In the genomic region with DNA sequence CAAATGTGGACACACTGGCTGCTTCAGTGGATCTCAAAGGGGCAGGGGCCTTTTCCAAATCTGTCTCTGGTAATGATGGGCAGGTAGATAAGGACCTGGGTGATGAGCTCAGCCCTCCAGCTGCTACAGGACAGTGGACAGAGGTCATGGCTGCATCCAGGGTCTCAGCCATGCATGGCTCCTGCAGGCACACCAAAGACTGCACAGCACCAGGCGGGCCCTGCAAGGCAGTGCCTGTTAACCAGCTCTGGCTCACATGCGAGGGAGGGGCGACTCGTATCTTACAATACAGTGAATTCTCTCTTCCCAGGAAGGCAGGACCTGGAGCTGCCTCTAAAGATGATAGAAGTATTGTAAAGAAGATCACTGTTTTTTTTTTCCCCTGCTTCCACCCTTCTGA, we compare ENCODE assay signal across 17 cellular contexts. TPM values are rescaled to one million over a fixed set of nuclear protein-coding genes. Genes with fewer than 3 reads are reported as not detected.
DNase-seq lines count a peak whose midpoint lies in the region; ATAC-seq and TF ChIP-seq lines count a peak whose summit lies in the region.
"Had no signal": no experiment of that assay in that cellular context is flagged by ENCODE, and none has a peak within 500 bp of the region (broad histone marks: within the 10 kb centered on the region; RNA-seq: fewer than 3 reads in every experiment).

No MANE protein-coding gene starts in this region.

- peak overlapping the region; percentile 4 for H3K27ac Mint-ChIP-seq in activated CD8-positive, alpha-beta memory T cell treated with anti-CD3 and anti-CD28 coated beads, Interleukin-2, amount 10 ng/mL, durations not matched to agents 7 days and 5 days
- H3K27ac Mint-ChIP-seq in CD4-positive, alpha-beta T cell = peak overlapping the region; percentile 76
- H3K27ac Mint-ChIP-seq in activated CD4-positive, alpha-beta memory T cell treated with anti-CD3 and anti-CD28 coated beads for 36 hours = peak overlapping the region; percentile 38

- WGBS in mesenchymal stem cell = 90% methylated on average over 2 of the region's 4 CpGs

- peaks cover 64 to 75% of the 10 kb centered on the region in 2 experiments for H3K36me3 ChIP-seq in mesenchymal stem cell (ENCODE audit: control insufficient read depth in 1 of 2, insufficient read depth in 2 of 2, low read depth in 1 of 2, low read length in 2 of 2)

- no peak overlapping the region for H3K9ac ChIP-seq in mesenchymal stem cell (ENCODE audit: low read length)

- H3K27ac ChIP-seq in CD4-positive, alpha-beta T cell (ENCODE audit: low read depth, low read length) = no peak overlapping the region
- no peak overlapping the region for H3K27ac ChIP-seq in mesenchymal stem cell (ENCODE audit: low read length, poor library complexity, severe bottlenecking)

- no peak overlapping the region for H3K4me3 Mint-ChIP-seq in activated CD8-positive, alpha-beta memory T cell treated with anti-CD3 and anti-CD28 coated beads, Interleukin-2, amount 10 ng/mL, durations not matched to agents 7 days and 5 days
- H3K4me3 Mint-ChIP-seq in CD4-positive, alpha-beta T cell = no peak overlapping the region
- H3K4me3 Mint-ChIP-seq in activated CD4-positive, alpha-beta memory T cell treated with anti-CD3 and anti-CD28 coated beads for 36 hours = no peak overlapping the region

- no peak overlapping the region for H2BK120ac ChIP-seq in mesenchymal stem cell (ENCODE audit: low read depth, low read length)

- peak overlapping the region; percentile 19 for H4K8ac ChIP-seq in mesenchymal stem cell (ENCODE audit: low read length)

- no peak for ATAC-seq in activated CD8-positive, alpha-beta memory T cell treated with anti-CD3 and anti-CD28 coated beads, Interleukin-2, amount 10 ng/mL, durations not matched to agents 7 days and 5 days
- no peak for ATAC-seq in CD4-positive, alpha-beta T cell (ENCODE audit: poor library complexity)
- ATAC-seq in HG02623 (IDR thresholded peaks at IDR 0.05; ENCODE audit: unreplicated experiment) = no peak
- ATAC-seq: PC-3 had no signal

- peaks cover 20% of the 10 kb centered on the region for H3K4me1 Mint-ChIP-seq in activated CD8-positive, alpha-beta memory T cell treated with anti-CD3 and anti-CD28 coated beads, Interleukin-2, amount 10 ng/mL, durations not matched to agents 7 days and 5 days
- peaks cover 39% of the 10 kb centered on the region for H3K4me1 Mint-ChIP-seq in CD4-positive, alpha-beta T cell (ENCODE audit: low read depth)
- peaks cover 31% of the 10 kb centered on the region for H3K4me1 Mint-ChIP-seq in activated CD4-positive, alpha-beta memory T cell treated with anti-CD3 and anti-CD28 coated beads for 36 hours (ENCODE audit: low read depth)

- no peak overlapping the region for H3K18ac ChIP-seq in mesenchymal stem cell (ENCODE audit: low read depth in 1 of 2, low read length in 2 of 2)

- H3K27me3 ChIP-seq in CD4-positive, alpha-beta T cell (ENCODE audit: control insufficient read depth, insufficient read depth, low read length) = no peaks in the 10 kb centered on the region
- H3K27me3 ChIP-seq in mesenchymal stem cell (ENCODE audit: control insufficient read depth in 1 of 2, insufficient read depth in 1 of 2, low read length in 2 of 2) = no peaks in the 10 kb centered on the region

- peak overlapping the region in 1 of 2 experiments; percentile 6 for H3K4ac ChIP-seq in mesenchymal stem cell (ENCODE audit: low read depth in 1 of 2, low read length in 2 of 2)

- H3K4me1 ChIP-seq in mesenchymal stem cell (ENCODE audit: control insufficient read depth, insufficient read depth, low read depth, low read length) = peaks cover 7% of the 10 kb centered on the region

- no peak overlapping the region for H3K14ac ChIP-seq in mesenchymal stem cell (ENCODE audit: low read length in 2 of 2)

- CTCF ChIA-PET in activated CD8-positive, alpha-beta memory T cell treated with anti-CD3 and anti-CD28 coated beads, Interleukin-2, amount 10 ng/mL, durations not matched to agents 7 days and 5 days (lab: Charles Lee) = interaction anchor here (1.3 to 3.2 kb wide), 3 partner anchors 9 to 35 kb away, joined by 3 to 12 read pairs (median 3); no protein-coding TSS in a partner anchor
- CTCF ChIA-PET in CD4-positive, alpha-beta T cell (lab: Charles Lee) = interaction anchor here (0.7 to 2.3 kb wide), 3 partner anchors 14 to 56 kb away, joined by 3 to 10 read pairs (median 8); no protein-coding TSS in a partner anchor
- CTCF ChIA-PET in activated CD4-positive, alpha-beta memory T cell treated with anti-CD3 and anti-CD28 coated beads for 36 hours (lab: Charles Lee) = interaction anchor here (0.7 to 9.8 kb wide), 2 partner anchors 31 to 59 kb away, joined by 3 to 228 read pairs; partner anchors contain the start of gene DPH3

- POLR2A ChIA-PET in CD4-positive, alpha-beta T cell (lab: Charles Lee) = interaction anchor here (0.6 to 13.4 kb wide), 8 partner anchors 9 to 246 kb away, joined by 3 to 211 read pairs (median 5); no protein-coding TSS in a partner anchor
- POLR2A ChIA-PET in activated CD4-positive, alpha-beta memory T cell treated with anti-CD3 and anti-CD28 coated beads for 36 hours (lab: Charles Lee) = interaction anchor here (1.6 kb wide), 1 partner anchor 13 kb away, joined by 3 read pairs; no protein-coding TSS in a partner anchor

- H2AK5ac ChIP-seq in mesenchymal stem cell (ENCODE audit: low read length, severe bottlenecking) = no peak overlapping the region

- no peaks in the 10 kb centered on the region for H3K9me3 Mint-ChIP-seq in activated CD8-positive, alpha-beta memory T cell treated with anti-CD3 and anti-CD28 coated beads, Interleukin-2, amount 10 ng/mL, durations not matched to agents 7 days and 5 days (ENCODE audit: low read depth)
- no peaks in the 10 kb centered on the region for H3K9me3 Mint-ChIP-seq in CD4-positive, alpha-beta T cell
- H3K9me3 Mint-ChIP-seq in activated CD4-positive, alpha-beta memory T cell treated with anti-CD3 and anti-CD28 coated beads for 36 hours = no peaks in the 10 kb centered on the region

- no peak overlapping the region for H3K4me2 ChIP-seq in mesenchymal stem cell (ENCODE audit: low read length, poor library complexity, severe bottlenecking)

- intact Hi-C loops in CD4-positive, alpha-beta T cell (cut with DNase I, micrococcal nuclease) = loop anchor here in 1 of 2 experiments (10.0 kb wide), 1 partner anchor 49 kb away; no protein-coding TSS in a partner anchor
- intact Hi-C loops in activated CD4-positive, alpha-beta memory T cell treated with anti-CD3 and anti-CD28 coated beads for 36 hours (cut with micrococcal nuclease) = no loop called here

- H2BK15ac ChIP-seq in mesenchymal stem cell (ENCODE audit: low read depth, poor library complexity, severe bottlenecking) = no peak overlapping the region

- H3K4me3 ChIP-seq in mesenchymal stem cell (ENCODE audit: insufficient read depth in 1 of 2, low read depth in 1 of 2, low read length in 2 of 2) = no peak overlapping the region

- peak overlapping the region; percentile 43 for H4K91ac ChIP-seq in mesenchymal stem cell (ENCODE audit: low read length)

- no peaks in the 10 kb centered on the region for H3K27me3 Mint-ChIP-seq in activated CD8-positive, alpha-beta memory T cell treated with anti-CD3 and anti-CD28 coated beads, Interleukin-2, amount 10 ng/mL, durations not matched to agents 7 days and 5 days
- no peaks in the 10 kb centered on the region for H3K27me3 Mint-ChIP-seq in CD4-positive, alpha-beta T cell
- H3K27me3 Mint-ChIP-seq in activated CD4-positive, alpha-beta memory T cell treated with anti-CD3 and anti-CD28 coated beads for 36 hours = no peaks in the 10 kb centered on the region

- H2BK12ac ChIP-seq in mesenchymal stem cell (ENCODE audit: low read length in 2 of 2) = no peak overlapping the region

- H3K79me1 ChIP-seq in mesenchymal stem cell (replicated peaks; ENCODE audit: low read length, poor library complexity, severe bottlenecking) = peaks cover 50% of the 10 kb centered on the region

- no peak overlapping the region for H3K23ac ChIP-seq in mesenchymal stem cell (ENCODE audit: low read length in 2 of 2)

- no peak for TF ChIP-seq CTCF in CD4-positive, alpha-beta T cell (IDR thresholded peaks at IDR 0.05)

- H2AFZ ChIP-seq in mesenchymal stem cell (ENCODE audit: low read depth, low read length) = no peak overlapping the region

- no peak for DNase-seq in activated CD8-positive, alpha-beta memory T cell treated with anti-CD3 and anti-CD28 coated beads, Interleukin-2, amount 10 ng/mL, durations not matched to agents 7 days and 5 days
- DNase-seq in activated CD8-positive, alpha-beta memory T cell treated with anti-CD3 and anti-CD28 coated beads, Interleukin-2, amount 50 U/mL, for 48 hours = no peak
- DNase-seq in CD4-positive, alpha-beta T cell = no peak
- no peak for DNase-seq in activated CD4-positive, alpha-beta memory T cell treated with anti-CD3 and anti-CD28 coated beads for 36 hours
- DNase-seq in mesenchymal stem cell (no peak), NCI-H1436 (lab: John Stamatoyannopoulos, UW) (no peak), DMS153 (lab: John Stamatoyannopoulos, UW) (no peak)
- DNase-seq: C1 segment of cervical spinal cord; GF-D8; KBM-7; NCI-H1092; NCI-H1694; NCI-H345; NCI-H69; NK-92 treated with Interleukin-12 subunit alpha and Interleukin-12 subunit beta, amount 100 ng/mL, for 24 hours; PC-3 had no signal

- H3K36me3 Mint-ChIP-seq in activated CD8-positive, alpha-beta memory T cell treated with anti-CD3 and anti-CD28 coated beads, Interleukin-2, amount 10 ng/mL, durations not matched to agents 7 days and 5 days = peaks cover 63% of the 10 kb centered on the region
- peaks cover 99% of the 10 kb centered on the region for H3K36me3 Mint-ChIP-seq in CD4-positive, alpha-beta T cell (ENCODE audit: low read depth)
- peaks cover 32% of the 10 kb centered on the region for H3K36me3 Mint-ChIP-seq in activated CD4-positive, alpha-beta memory T cell treated with anti-CD3 and anti-CD28 coated beads for 36 hours

- H2BK5ac ChIP-seq in mesenchymal stem cell (ENCODE audit: low read depth, low read length, poor library complexity, severe bottlenecking) = no peak overlapping the region

- H3K9me3 ChIP-seq in CD4-positive, alpha-beta T cell (ENCODE audit: control insufficient read depth, low read length) = no peaks in the 10 kb centered on the region
- no peaks in the 10 kb centered on the region for H3K9me3 ChIP-seq in mesenchymal stem cell (ENCODE audit: control insufficient read depth, low read length)

RNA-seq across cellular contexts. Expression of gene OXNAD1, which starts 58.7 kb away (rescaled TPM):
- total RNA-seq in activated CD8-positive, alpha-beta memory T cell treated with anti-CD3 and anti-CD28 coated beads, Interleukin-2, amount 10 ng/mL, durations not matched to agents 7 days and 5 days = 10 to 100 TPM; 44.9 to 47.4 TPM
- total RNA-seq in CD4-positive, alpha-beta T cell = 100 to 1,000 TPM; 135 TPM
- total RNA-seq in activated CD4-positive, alpha-beta memory T cell treated with anti-CD3 and anti-CD28 coated beads for 36 hours = 10 to 100 TPM; 23.5 to 24.0 TPM
- polyA plus RNA-seq in mesenchymal stem cell (2013, experiment 1 of 2) = 4.5 TPM
- 3.8 TPM for polyA plus RNA-seq in mesenchymal stem cell (2013, experiment 2 of 2)

RNA-seq across cellular contexts. Expression of gene DPH3, which starts 59.0 kb away (rescaled TPM):
- 10 to 100 TPM; 13.9 to 23.8 TPM for total RNA-seq in activated CD8-positive, alpha-beta memory T cell treated with anti-CD3 and anti-CD28 coated beads, Interleukin-2, amount 10 ng/mL, durations not matched to agents 7 days and 5 days
- 10 to 100 TPM; 10.5 to 12.8 TPM for total RNA-seq in CD4-positive, alpha-beta T cell
- 10 to 100 TPM; 23.4 TPM for total RNA-seq in activated CD4-positive, alpha-beta memory T cell treated with anti-CD3 and anti-CD28 coated beads for 36 hours
- 38.5 TPM for polyA plus RNA-seq in mesenchymal stem cell (2013, experiment 1 of 2)
- polyA plus RNA-seq in mesenchymal stem cell (2013, experiment 2 of 2) = 40.8 TPM

Comparison
In these comparisons a context has a peak if more than half of its experiments do, and no peak if none do; other contexts are left out.
1. H3K27ac Mint-ChIP-seq: peak in every context shown above with its lines; median percentile 76 in CD4-positive, alpha-beta T cell; 38 in activated CD4-positive, alpha-beta memory T cell treated with anti-CD3 and anti-CD28 coated beads for 36 hours; 4 in activated CD8-positive, alpha-beta memory T cell treated with anti-CD3 and anti-CD28 coated beads, Interleukin-2, amount 10 ng/mL, durations not matched to agents 7 days and 5 days.